20 cellular contexts compared by ENCODE assay signal in the genomic region with DNA sequence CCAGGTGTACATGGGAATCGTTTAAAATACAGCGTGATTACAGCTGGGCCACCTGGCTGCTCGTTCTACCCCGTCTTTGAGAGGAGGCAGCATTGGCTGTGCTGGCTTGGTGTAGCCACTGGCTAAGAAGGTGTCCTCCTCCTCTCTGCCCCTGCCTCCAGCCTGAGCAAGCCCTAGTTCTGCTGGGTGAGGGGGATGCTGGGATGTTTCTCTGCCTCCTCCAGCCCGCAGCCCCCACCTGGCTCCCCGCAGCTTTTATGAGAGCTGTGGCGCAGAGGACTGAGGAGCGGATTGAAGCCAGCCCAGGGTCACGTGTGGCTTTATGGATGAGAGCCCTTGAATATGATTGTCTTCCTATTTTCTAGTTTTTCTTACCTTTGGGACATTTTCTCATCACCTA.
A peak's percentile ranks its signal among the peaks of the same experiment; 100 is the strongest.
DNase-seq lines count a peak whose midpoint lies in the region; ATAC-seq, FAIRE-seq and TF ChIP-seq lines count a peak whose summit lies in the region.
"Had no signal": no experiment of that assay in that cellular context is flagged by ENCODE, and none has a peak within 500 bp of the region (broad histone marks: within the 10 kb centered on the region; RNA-seq: fewer than 3 reads in every experiment).

No MANE protein-coding gene starts in this region.

- no peaks in the 10 kb centered on the region for H3K9me2 ChIP-seq in OCI-LY7 (ENCODE audit: insufficient read depth, low read length)

- no peak overlapping the region for H3K27ac ChIP-seq in HepG2 (ENCODE audit: extremely low read length, insufficient read depth, low read length)
- no peak overlapping the region for H3K27ac ChIP-seq in right lobe of liver
- H3K27ac ChIP-seq in OCI-LY7 (ENCODE audit: low read depth, low read length, poor library complexity, severe bottlenecking), result peak overlapping the region; percentile 97
- H3K27ac ChIP-seq in substantia nigra (ENCODE audit: low read depth, low read length, poor library complexity, severe bottlenecking), result peak overlapping the region; percentile 56
- H3K27ac ChIP-seq: A549, KMS-11, Peyer's patch, SK-N-MC had no signal

- H3K27me3 ChIP-seq in HepG2 (ENCODE audit: control insufficient read depth in 1 of 2, insufficient read depth in 2 of 2, low read length in 2 of 2) (no peaks in the 10 kb centered on the region), right lobe of liver (no peaks in the 10 kb centered on the region)
- H3K27me3 ChIP-seq: Peyer's patch had no signal

- no peak for DNase-seq in HepG2 (ENCODE audit: low spot score)
- no peak for DNase-seq in right lobe of liver
- DNase-seq in NCI-H345 (lab: John Stamatoyannopoulos, UW), result peak; percentile 76
- no peak for DNase-seq in OCI-LY7 (ENCODE audit: low spot score)
- no peak for DNase-seq in substantia nigra (lab: John Stamatoyannopoulos, UW)
- DNase-seq in SKM-1 treated with dmso at 0.1 percent for 144 hours (lab: John Stamatoyannopoulos, UW; ENCODE audit: unreplicated experiment), result no peak
- DNase-seq: Calu3; CD8-positive, alpha-beta T cell; DMS79; HFFc6; MV-4-11; NCI-H2029 treated with DMSO at 0.1 percent for 48 hours; NCI-H446 treated with DMSO at 0.1 percent for 48 hours; Peyer's patch; Right ventricle myocardium superior had no signal

- intact Hi-C loops in HepG2 (cut with micrococcal nuclease; ENCODE audit: unreplicated experiment) (no loop called here), right lobe of liver (cut with DNase I) (loop anchor here (5.0 to 10.0 kb wide), 2 partner anchors 162 to 164 kb away; no protein-coding TSS in a partner anchor), OCI-LY7 (cut with micrococcal nuclease; ENCODE audit: unreplicated experiment) (no loop called here)

- H3K9me3 ChIP-seq in HepG2 (ENCODE audit: low read length) (no peaks in the 10 kb centered on the region), right lobe of liver (no peaks in the 10 kb centered on the region), OCI-LY7 (ENCODE audit: low read length) (no peaks in the 10 kb centered on the region)
- H3K9me3 ChIP-seq: A549, Peyer's patch had no signal

- TF ChIP-seq EP300 in HepG2 (IDR thresholded peaks at IDR 0.05; ENCODE audit: low read depth in 2 of 2, low read length in 2 of 2), result no peak
- TF ChIP-seq EP300 in HepG2 (CRISPR knock-in tag; IDR thresholded peaks at IDR 0.05; ENCODE audit: borderline replicate concordance), result no peak

- H3K36me3 ChIP-seq in HepG2 (replicated peaks in 1 of 2; ENCODE audit: control insufficient read depth in 1 of 2, insufficient read depth in 2 of 2, low read length in 2 of 2) (no peaks in the 10 kb centered on the region), right lobe of liver (no peaks in the 10 kb centered on the region), OCI-LY7 (ENCODE audit: insufficient read depth, low read length) (no peaks in the 10 kb centered on the region)
- H3K36me3 ChIP-seq: Peyer's patch had no signal

- no peak overlapping the region for H3K9ac ChIP-seq in HepG2 (ENCODE audit: insufficient read depth, low read depth, low read length)
- H3K9ac ChIP-seq: KMS-11 had no signal

- FAIRE-seq in HepG2 (lab: Jason Lieb, UNC), result no peak
- FAIRE-seq: A549 had no signal

- no peak for ATAC-seq in HepG2
- ATAC-seq in right lobe of liver, result no peak
- ATAC-seq in GM18861 (IDR thresholded peaks at IDR 0.05; ENCODE audit: unreplicated experiment), result no peak
- no peak for ATAC-seq in HG02798 (IDR thresholded peaks at IDR 0.05; ENCODE audit: poor library complexity, unreplicated experiment)
- ATAC-seq: A549; CD8-positive, alpha-beta T cell had no signal

- H3K79me2 ChIP-seq in HepG2 (ENCODE audit: insufficient read depth, low read length) (no peaks in the 10 kb centered on the region), OCI-LY7 (ENCODE audit: insufficient read depth, low read depth, low read length) (peaks cover 10% of the 10 kb centered on the region; the same call in 1 of the 2 replicates)

- no peak for TF ChIP-seq POLR2A in HepG2 (IDR thresholded peaks at IDR 0.05; ENCODE audit: insufficient read depth in 1 of 2, low read depth in 2 of 2, low read length in 2 of 2)
- TF ChIP-seq POLR2A in right lobe of liver (IDR thresholded peaks at IDR 0.05), result no peak

- H2AFZ ChIP-seq in HepG2 (ENCODE audit: low read length), result no peak overlapping the region
- H2AFZ ChIP-seq in OCI-LY7 (ENCODE audit: low read length), result no peak overlapping the region

- H3K4me3 ChIP-seq in HepG2 (replicated peaks in 1 of 3; ENCODE audit: insufficient read depth in 1 of 3, low read depth in 2 of 3, low read length in 3 of 3) (no peak overlapping the region), right lobe of liver (no peak overlapping the region), OCI-LY7 (ENCODE audit: low read depth, low read length, poor library complexity, severe bottlenecking) (no peak overlapping the region)
- H3K4me3 ChIP-seq: A549, Peyer's patch, SK-N-MC had no signal

- CTCF ChIA-PET in HepG2 (lab: Yijun Ruan, JAX; ENCODE audit: low intra/inter-chr PET ratio, low total read pairs) (interaction anchor here (2.1 kb wide), 2 partner anchors 30 to 163 kb away, joined by 20 to 41 read pairs; no protein-coding TSS in a partner anchor), OCI-LY7 (lab: Charles Lee; ENCODE audit: unreplicated experiment) (interaction anchor here (2.0 kb wide), 2 partner anchors 31 to 164 kb away, joined by 22 to 28 read pairs; no protein-coding TSS in a partner anchor)

- BruUV-seq in HepG2 (replicated peaks; lab: Mats Ljungman, UMichigan) (no TSS peak), OCI-LY7 (replicated peaks; lab: Mats Ljungman, UMichigan) (no TSS peak)

- TF ChIP-seq RAD21 in HepG2 (CRISPR knock-in tag; IDR thresholded peaks at IDR 0.05), result no peak

- TF ChIP-seq CTCF in HepG2 (CRISPR knock-in tag; IDR thresholded peaks at IDR 0.05), result no peak
- TF ChIP-seq CTCF in right lobe of liver (IDR thresholded peaks at IDR 0.05), result no peak
- TF ChIP-seq CTCF in OCI-LY7 (conservative IDR thresholded peaks at IDR 0.05; ENCODE audit: low read length), result no peak

- H3K4me1 ChIP-seq in HepG2 (ENCODE audit: insufficient read depth, low read length) (peaks cover 78% of the 10 kb centered on the region), right lobe of liver (peaks cover 0 to 15% (median 5%) of the 10 kb centered on the region in 4 donors), OCI-LY7 (ENCODE audit: insufficient read depth, low read length, poor library complexity, severe bottlenecking) (peaks cover 81% of the 10 kb centered on the region)

- in situ Hi-C loops in HepG2 (cut with HindIII; ENCODE audit: extremely low pct_ligation_motif_present, low pct_unique_long_range_greater_than_20kb), result loop anchor here (5.0 kb wide), 1 partner anchor 162 kb away; no protein-coding TSS in a partner anchor

- 83% methylated on average over 9 of the region's 9 CpGs for WGBS in HepG2 (ENCODE audit: low lambda C conversion rate)
- whole genome bisulfite sequencing in right lobe of liver (ENCODE audit: insufficient coverage, low coverage, low lambda C conversion rate, missing lambda C conversion rate), result 77% methylated on average over 6 of the region's 9 CpGs

- H3K4me2 ChIP-seq in HepG2 (ENCODE audit: low read depth, low read length) (no peak overlapping the region), OCI-LY7 (ENCODE audit: low read length) (peak overlapping the region; percentile 70; the same call in 1 of the 2 replicates)
- H3K4me2 ChIP-seq: A549, KMS-11 had no signal

- no peaks in the 10 kb centered on the region for H4K20me1 ChIP-seq in HepG2 (ENCODE audit: insufficient read depth, low read length)
- no peaks in the 10 kb centered on the region for H4K20me1 ChIP-seq in OCI-LY7 (ENCODE audit: insufficient read depth, low read length)

- POLR2A ChIA-PET in HepG2 (lab: Yijun Ruan, JAX) (interaction anchor here (1.9 to 3.1 kb wide), 3 partner anchors 30 to 163 kb away, joined by 18 to 59 read pairs (median 19); no protein-coding TSS in a partner anchor), OCI-LY7 (lab: Charles Lee) (interaction anchor here (0.5 to 1.7 kb wide), 3 partner anchors 8 to 434 kb away, joined by 3 to 7 read pairs (median 3); no protein-coding TSS in a partner anchor)

TF ChIP-seq in HepG2, 621 proteins besides CTCF, POLR2A, EP300 and RAD21:
- TF ChIP-seq ZNF709 (CRISPR knock-in tag; IDR thresholded peaks at IDR 0.05) (0 out of 2 replicates have a peak, but pooled peaks have one; percentile 9), ZNF496 (CRISPR knock-in tag; IDR thresholded peaks at IDR 0.05; ENCODE audit: insufficient replicate concordance) (no peak), ZNF30 (CRISPR knock-in tag; IDR thresholded peaks at IDR 0.05) (no peak), KDM4B (CRISPR knock-in tag; IDR thresholded peaks at IDR 0.05) (no peak)
- TF ChIP-seq, protein P1, sequence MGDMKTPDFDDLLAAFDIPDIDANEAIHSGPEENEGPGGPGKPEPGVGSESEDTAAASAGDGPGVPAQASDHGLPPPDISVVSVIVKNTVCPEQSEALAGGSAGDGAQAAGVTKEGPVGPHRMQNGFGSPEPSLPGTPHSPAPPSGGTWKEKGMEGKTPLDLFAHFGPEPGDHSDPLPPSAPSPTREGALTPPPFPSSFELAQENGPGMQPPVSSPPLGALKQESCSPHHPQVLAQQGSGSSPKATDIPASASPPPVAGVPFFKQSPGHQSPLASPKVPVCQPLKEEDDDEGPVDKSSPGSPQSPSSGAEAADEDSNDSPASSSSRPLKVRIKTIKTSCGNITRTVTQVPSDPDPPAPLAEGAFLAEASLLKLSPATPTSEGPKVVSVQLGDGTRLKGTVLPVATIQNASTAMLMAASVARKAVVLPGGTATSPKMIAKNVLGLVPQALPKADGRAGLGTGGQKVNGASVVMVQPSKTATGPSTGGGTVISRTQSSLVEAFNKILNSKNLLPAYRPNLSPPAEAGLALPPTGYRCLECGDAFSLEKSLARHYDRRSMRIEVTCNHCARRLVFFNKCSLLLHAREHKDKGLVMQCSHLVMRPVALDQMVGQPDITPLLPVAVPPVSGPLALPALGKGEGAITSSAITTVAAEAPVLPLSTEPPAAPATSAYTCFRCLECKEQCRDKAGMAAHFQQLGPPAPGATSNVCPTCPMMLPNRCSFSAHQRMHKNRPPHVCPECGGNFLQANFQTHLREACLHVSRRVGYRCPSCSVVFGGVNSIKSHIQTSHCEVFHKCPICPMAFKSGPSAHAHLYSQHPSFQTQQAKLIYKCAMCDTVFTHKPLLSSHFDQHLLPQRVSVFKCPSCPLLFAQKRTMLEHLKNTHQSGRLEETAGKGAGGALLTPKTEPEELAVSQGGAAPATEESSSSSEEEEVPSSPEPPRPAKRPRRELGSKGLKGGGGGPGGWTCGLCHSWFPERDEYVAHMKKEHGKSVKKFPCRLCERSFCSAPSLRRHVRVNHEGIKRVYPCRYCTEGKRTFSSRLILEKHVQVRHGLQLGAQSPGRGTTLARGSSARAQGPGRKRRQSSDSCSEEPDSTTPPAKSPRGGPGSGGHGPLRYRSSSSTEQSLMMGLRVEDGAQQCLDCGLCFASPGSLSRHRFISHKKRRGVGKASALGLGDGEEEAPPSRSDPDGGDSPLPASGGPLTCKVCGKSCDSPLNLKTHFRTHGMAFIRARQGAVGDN (CRISPR knock-in tag; IDR thresholded peaks at IDR 0.05), result peak; percentile 14; the same call in 1 of the 2 replicates
TF ChIP-seq in HepG2: peak in this region for 2.

Comparison
In these comparisons a context has a peak if more than half of its experiments do, and no peak if none do; other contexts are left out.
1. intact Hi-C loops: an anchor here in right lobe of liver (5.0 to 10.0 kb wide); none called in HepG2 and OCI-LY7.
2. H3K27ac ChIP-seq: peak in OCI-LY7 (single experiment) and substantia nigra (single experiment); none in HepG2 (single experiment) and right lobe of liver (0 of 3).